9 cellular contexts compared by ENCODE assay signal in the genomic region with DNA sequence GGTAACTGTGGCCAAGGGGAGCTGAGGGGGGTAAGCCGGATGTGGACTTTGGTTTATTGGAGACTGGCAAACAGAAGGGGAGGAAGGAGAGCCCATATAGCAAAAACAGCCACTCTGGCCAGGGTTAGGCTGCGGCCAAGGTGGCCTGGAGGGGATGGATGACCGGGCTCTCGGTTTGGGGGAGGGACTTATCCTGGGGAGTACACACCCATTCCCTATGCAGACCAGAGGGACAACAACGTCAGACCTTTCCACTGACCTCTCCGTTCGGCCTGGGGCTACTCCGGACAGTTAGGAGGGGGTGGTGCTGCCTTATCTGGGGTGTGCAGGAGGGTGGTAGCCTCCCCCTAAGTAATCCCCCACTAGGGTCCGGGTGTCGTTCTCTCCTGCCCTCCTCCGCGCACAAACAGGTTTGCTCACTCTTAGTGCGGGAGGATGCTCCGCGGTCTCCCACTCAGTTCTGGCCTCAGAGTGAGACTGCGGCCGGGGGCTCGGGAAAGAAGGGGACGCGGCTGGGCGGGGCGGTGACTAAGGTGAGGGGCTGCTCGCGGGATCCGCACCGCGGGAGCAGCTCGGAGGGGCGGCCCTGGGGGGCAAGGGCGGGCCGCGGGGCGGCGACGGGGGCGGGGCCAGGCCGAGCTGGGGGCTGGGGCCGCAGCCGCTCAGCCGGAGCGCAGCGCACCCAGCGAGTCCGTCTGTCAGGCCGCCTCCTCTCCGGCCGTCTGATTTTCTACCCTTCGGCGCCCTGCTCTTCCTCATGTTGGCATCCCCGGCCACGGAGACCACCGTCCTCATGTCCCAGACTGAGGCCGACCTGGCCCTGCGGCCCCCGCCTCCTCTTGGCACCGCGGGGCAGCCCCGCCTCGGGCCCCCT. TPM values are rescaled to one million over a fixed set of nuclear protein-coding genes. Genes with fewer than 3 reads are reported as not detected.
A peak's percentile ranks its signal among the peaks of the same experiment; 100 is the strongest.
DNase-seq lines count a peak whose midpoint lies in the region; TF ChIP-seq lines count a peak whose summit lies in the region.
"Had no signal": no experiment of that assay in that cellular context is flagged by ENCODE, and none has a peak within 500 bp of the region (broad histone marks: within the 10 kb centered on the region; RNA-seq: fewer than 3 reads in every experiment).

A gene (plus strand): TSS at position 669 of the 874 bp plus-strand sequence. CDS start 89 bp downstream, at position 758.

- H3K27me3 ChIP-seq in ascending aorta (peaks cover 12% of the 10 kb centered on the region), iPS-20b (ENCODE audit: insufficient read depth, low read length) (peaks cover 37% of the 10 kb centered on the region), stomach smooth muscle (ENCODE audit: control insufficient read depth in 1 of 2, insufficient read depth in 2 of 2, low read length in 2 of 2) (peaks cover 39 to 53% of the 10 kb centered on the region in 2 donors)

- H3K9ac ChIP-seq in iPS-20b (ENCODE audit: low read depth, low read length) (peak within 1 kb of the TSS; percentile 48; the same call in 1 of the 2 replicates), stomach smooth muscle (ENCODE audit: low read length in 2 of 2) (peak within 1 kb of the TSS; percentile 36 to 44)

- H3K36me3 ChIP-seq in ascending aorta (peaks cover 26 to 42% of the 10 kb centered on the region in 2 donors), iPS-20b (ENCODE audit: insufficient read depth, low read depth, low read length) (peaks cover 37% of the 10 kb centered on the region), stomach smooth muscle (ENCODE audit: control insufficient read depth in 2 of 2, insufficient read depth in 2 of 2, low read length in 2 of 2) (peaks cover 21 to 25% of the 10 kb centered on the region in 2 donors)

- H3K4me1 ChIP-seq in ascending aorta (peaks cover 6% of the 10 kb centered on the region in 2 donors), iPS-20b (ENCODE audit: insufficient read depth, low read length) (peaks cover 3% of the 10 kb centered on the region; the same call in 1 of the 2 replicates), stomach smooth muscle (ENCODE audit: control insufficient read depth, insufficient read depth, low read length) (peaks cover 32% of the 10 kb centered on the region)

- no peak for TF ChIP-seq CTCF in ascending aorta (IDR thresholded peaks at IDR 0.05)

- H3K4me3 ChIP-seq in ascending aorta = peak within 1 kb of the TSS; percentile 45 to 47
- H3K4me3 ChIP-seq in iPS-20b (ENCODE audit: low read length) = peak within 1 kb of the TSS; percentile 70
- H3K4me3 ChIP-seq in stomach smooth muscle (ENCODE audit: low read length in 2 of 2) = peak within 1 kb of the TSS; percentile 51 to 71

- H3K9me3 ChIP-seq in ascending aorta (no peaks in the 10 kb centered on the region), iPS-20b (ENCODE audit: insufficient read depth, low read depth, low read length) (no peaks in the 10 kb centered on the region), stomach smooth muscle (ENCODE audit: control insufficient read depth in 2 of 2, low read length in 2 of 2) (no peaks in the 10 kb centered on the region)

- DNase-seq in DMS79 treated with DMSO at 0.1 percent for 48 hours (lab: John Stamatoyannopoulos, UW) (peak; percentile 5), DMS79 (lab: John Stamatoyannopoulos, UW) (no peak), ascending aorta (ENCODE audit: low spot score in 2 of 2) (no peak), foreskin melanocyte (no peak)
- no peak for DNase-seq in effector CD4-positive, alpha-beta T cell
- DNase-seq in stimulated activated CD4-positive, alpha-beta T cell treated with anti-CD3 and anti-CD28 coated beads, Interleukin-1b, Interleukin-23, amount 100 ng/mL, for 48 hours = no peak

- intact Hi-C loops in ascending aorta (cut with DNase I) = no loop called here

- no peak within 1 kb of the TSS for H3K27ac ChIP-seq in ascending aorta
- H3K27ac ChIP-seq in iPS-20b (ENCODE audit: low read length) = no peak within 1 kb of the TSS
- H3K27ac ChIP-seq in stomach smooth muscle (ENCODE audit: low read length) = no peak within 1 kb of the TSS
- H3K27ac ChIP-seq: C4-2B had no signal

RNA-seq across cellular contexts. Expression of the gene that starts here (rescaled TPM):
- total RNA-seq in ascending aorta = not detected
